8 cellular contexts compared by ENCODE assay signal in genomic region chr2:151409601-151410484, GRCh38. TPM values are rescaled to one million over a fixed set of nuclear protein-coding genes. Genes with fewer than 3 reads are reported as not detected.
DNase-seq lines count a peak whose midpoint lies in the region; ATAC-seq and TF ChIP-seq lines count a peak whose summit lies in the region.

Gene RIF1 (plus strand): TSS chr2:151409902. CDS start chr2:151410424, 522 bp downstream.

- H3K27me3 ChIP-seq in left lung, result no peaks in the 10 kb centered on the region

- H3K27ac ChIP-seq in C4-2B (peak within 1 kb of the TSS; percentile 96), left lung (peak within 1 kb of the TSS; percentile 90 to 94)

- peaks cover 26% of the 10 kb centered on the region for H3K36me3 Mint-ChIP-seq in activated CD4-positive, alpha-beta T cell treated with anti-CD3 and anti-CD28 coated beads, Interleukin-2, amount 10 ng/mL, durations not matched to agents 7 days and 5 days (ENCODE audit: low read depth)

- POLR2A ChIA-PET in activated CD4-positive, alpha-beta T cell treated with anti-CD3 and anti-CD28 coated beads, Interleukin-2, amount 10 ng/mL, durations not matched to agents 7 days and 5 days (lab: Charles Lee), result interaction anchor here (0.6 to 0.7 kb wide), 2 partner anchors 13 to 63 kb away, joined by 3 to 4 read pairs; no protein-coding TSS in a partner anchor

- H3K4me1 Mint-ChIP-seq in activated CD4-positive, alpha-beta T cell treated with anti-CD3 and anti-CD28 coated beads, Interleukin-2, amount 10 ng/mL, durations not matched to agents 7 days and 5 days, result peaks cover 30% of the 10 kb centered on the region

- CTCF ChIA-PET in activated CD4-positive, alpha-beta T cell treated with anti-CD3 and anti-CD28 coated beads, Interleukin-2, amount 10 ng/mL, durations not matched to agents 7 days and 5 days (lab: Charles Lee), result interaction anchor here (0.5 to 1.8 kb wide), 9 partner anchors 11 to 136 kb away, joined by 3 to 6 read pairs (median 3); no protein-coding TSS in a partner anchor

- H3K9me3 Mint-ChIP-seq in activated CD4-positive, alpha-beta T cell treated with anti-CD3 and anti-CD28 coated beads, Interleukin-2, amount 10 ng/mL, durations not matched to agents 7 days and 5 days, result no peaks in the 10 kb centered on the region

- H3K4me1 ChIP-seq in left lung, result peaks cover 6 to 19% of the 10 kb centered on the region in 2 donors

- TF ChIP-seq CTCF in C4-2B (conservative IDR thresholded peaks at IDR 0.05) (peak; percentile 68), left lung (IDR thresholded peaks at IDR 0.05) (peak; percentile 52 to 60)

- peaks cover 0 to 34% of the 10 kb centered on the region in 2 donors for H3K36me3 ChIP-seq in left lung

- DNase-seq in NCI-H526 (lab: John Stamatoyannopoulos, UW), result peak; percentile 90 to 97
- DNase-seq in activated CD4-positive, alpha-beta T cell treated with anti-CD3 and anti-CD28 coated beads, Interleukin-2, amount 10 ng/mL, durations not matched to agents 7 days and 5 days, result peak; percentile 79
- DNase-seq in dedifferentiated amniotic fluid mesenchymal stem cell (ENCODE audit: extremely low spot score), result peak; percentile 92
- peak; percentile 90 to 97 for DNase-seq in left lung
- DNase-seq in stimulated activated CD4-positive, alpha-beta T cell treated with anti-CD3 and anti-CD28 coated beads, Interleukin-2, amount 100 ng/mL, for 48 hours, result peak; percentile 73 to 75

- H3K9me3 ChIP-seq in left lung, result no peaks in the 10 kb centered on the region

- peak within 1 kb of the TSS; percentile 80 to 96 for H3K4me3 ChIP-seq in left lung

- ATAC-seq in GM19324 (IDR thresholded peaks at IDR 0.05; ENCODE audit: low FRiP score, unreplicated experiment), result peak; percentile 95
- peak; percentile 84 for ATAC-seq in HG03469 (IDR thresholded peaks at IDR 0.05; ENCODE audit: unreplicated experiment)
- peak; percentile 98 for ATAC-seq in left lung

- peak within 1 kb of the TSS; percentile 94 for H3K4me3 Mint-ChIP-seq in activated CD4-positive, alpha-beta T cell treated with anti-CD3 and anti-CD28 coated beads, Interleukin-2, amount 10 ng/mL, durations not matched to agents 7 days and 5 days

- intact Hi-C loops in left lung (cut with DNase I), result no loop called here

- peak within 1 kb of the TSS; percentile 93 for H3K27ac Mint-ChIP-seq in activated CD4-positive, alpha-beta T cell treated with anti-CD3 and anti-CD28 coated beads, Interleukin-2, amount 10 ng/mL, durations not matched to agents 7 days and 5 days

- H3K27me3 Mint-ChIP-seq in activated CD4-positive, alpha-beta T cell treated with anti-CD3 and anti-CD28 coated beads, Interleukin-2, amount 10 ng/mL, durations not matched to agents 7 days and 5 days, result no peaks in the 10 kb centered on the region

RNA-seq across cellular contexts. Expression of gene RIF1, which starts in this region (rescaled TPM):
- 10 to 100 TPM; 57.1 to 57.3 TPM for total RNA-seq in activated CD4-positive, alpha-beta T cell treated with anti-CD3 and anti-CD28 coated beads, Interleukin-2, amount 10 ng/mL, durations not matched to agents 7 days and 5 days
- 10 to 100 TPM; 29.8 to 43.3 TPM for total RNA-seq in left lung

Comparison
In these comparisons a context has a peak if more than half of its experiments do, and no peak if none do; other contexts are left out.
1. Peak in every context shown above with its lines: DNase-seq, ATAC-seq, H3K4me3 ChIP-seq and H3K27ac ChIP-seq.